In the genomic region with DNA sequence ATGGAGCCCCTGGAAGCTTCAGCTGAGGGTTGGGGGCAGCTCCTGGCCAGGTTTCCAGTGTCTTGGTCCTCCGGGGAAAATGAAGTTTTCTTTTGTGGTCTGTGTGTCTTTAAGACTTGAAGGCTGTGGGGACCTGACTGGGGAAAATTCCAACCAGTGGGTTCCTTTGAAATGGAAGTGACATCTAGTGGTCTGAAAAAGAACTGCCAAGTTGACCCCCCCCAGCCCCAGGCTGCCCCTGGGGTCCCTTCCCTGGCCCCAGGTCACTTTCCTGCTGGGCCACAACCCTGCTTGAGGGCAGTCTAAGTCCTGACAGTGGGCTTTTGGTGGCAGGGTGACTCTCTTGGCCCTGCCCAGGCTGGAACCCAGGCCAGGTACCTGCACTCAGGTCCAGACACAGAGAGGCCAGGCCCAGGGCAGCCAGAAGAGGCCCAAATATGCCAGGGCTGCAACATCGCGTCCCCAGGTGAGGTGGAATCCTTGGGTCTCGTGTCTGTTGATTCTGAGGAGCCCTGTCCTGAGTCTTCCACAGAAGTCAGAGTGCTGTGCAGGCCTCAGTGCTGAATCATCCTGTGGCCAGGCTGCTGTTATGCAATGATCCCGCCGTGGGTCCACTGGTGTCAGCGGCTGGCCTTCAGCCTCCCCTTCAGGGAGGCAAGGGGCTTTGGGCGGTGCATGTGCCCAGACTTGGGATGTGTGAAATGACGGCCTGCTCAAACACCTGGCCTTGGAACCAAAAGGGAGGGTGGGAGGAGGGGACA, we compare ENCODE assay signal across 1 cellular context.
TF ChIP-seq lines count a peak whose summit lies in the region.

No MANE protein-coding gene starts in this region.

TF ChIP-seq in K562, 482 proteins besides CTCF, POLR2A, EP300 and RAD21 (continued from another document and continues in another):
- TF ChIP-seq, protein P1, sequence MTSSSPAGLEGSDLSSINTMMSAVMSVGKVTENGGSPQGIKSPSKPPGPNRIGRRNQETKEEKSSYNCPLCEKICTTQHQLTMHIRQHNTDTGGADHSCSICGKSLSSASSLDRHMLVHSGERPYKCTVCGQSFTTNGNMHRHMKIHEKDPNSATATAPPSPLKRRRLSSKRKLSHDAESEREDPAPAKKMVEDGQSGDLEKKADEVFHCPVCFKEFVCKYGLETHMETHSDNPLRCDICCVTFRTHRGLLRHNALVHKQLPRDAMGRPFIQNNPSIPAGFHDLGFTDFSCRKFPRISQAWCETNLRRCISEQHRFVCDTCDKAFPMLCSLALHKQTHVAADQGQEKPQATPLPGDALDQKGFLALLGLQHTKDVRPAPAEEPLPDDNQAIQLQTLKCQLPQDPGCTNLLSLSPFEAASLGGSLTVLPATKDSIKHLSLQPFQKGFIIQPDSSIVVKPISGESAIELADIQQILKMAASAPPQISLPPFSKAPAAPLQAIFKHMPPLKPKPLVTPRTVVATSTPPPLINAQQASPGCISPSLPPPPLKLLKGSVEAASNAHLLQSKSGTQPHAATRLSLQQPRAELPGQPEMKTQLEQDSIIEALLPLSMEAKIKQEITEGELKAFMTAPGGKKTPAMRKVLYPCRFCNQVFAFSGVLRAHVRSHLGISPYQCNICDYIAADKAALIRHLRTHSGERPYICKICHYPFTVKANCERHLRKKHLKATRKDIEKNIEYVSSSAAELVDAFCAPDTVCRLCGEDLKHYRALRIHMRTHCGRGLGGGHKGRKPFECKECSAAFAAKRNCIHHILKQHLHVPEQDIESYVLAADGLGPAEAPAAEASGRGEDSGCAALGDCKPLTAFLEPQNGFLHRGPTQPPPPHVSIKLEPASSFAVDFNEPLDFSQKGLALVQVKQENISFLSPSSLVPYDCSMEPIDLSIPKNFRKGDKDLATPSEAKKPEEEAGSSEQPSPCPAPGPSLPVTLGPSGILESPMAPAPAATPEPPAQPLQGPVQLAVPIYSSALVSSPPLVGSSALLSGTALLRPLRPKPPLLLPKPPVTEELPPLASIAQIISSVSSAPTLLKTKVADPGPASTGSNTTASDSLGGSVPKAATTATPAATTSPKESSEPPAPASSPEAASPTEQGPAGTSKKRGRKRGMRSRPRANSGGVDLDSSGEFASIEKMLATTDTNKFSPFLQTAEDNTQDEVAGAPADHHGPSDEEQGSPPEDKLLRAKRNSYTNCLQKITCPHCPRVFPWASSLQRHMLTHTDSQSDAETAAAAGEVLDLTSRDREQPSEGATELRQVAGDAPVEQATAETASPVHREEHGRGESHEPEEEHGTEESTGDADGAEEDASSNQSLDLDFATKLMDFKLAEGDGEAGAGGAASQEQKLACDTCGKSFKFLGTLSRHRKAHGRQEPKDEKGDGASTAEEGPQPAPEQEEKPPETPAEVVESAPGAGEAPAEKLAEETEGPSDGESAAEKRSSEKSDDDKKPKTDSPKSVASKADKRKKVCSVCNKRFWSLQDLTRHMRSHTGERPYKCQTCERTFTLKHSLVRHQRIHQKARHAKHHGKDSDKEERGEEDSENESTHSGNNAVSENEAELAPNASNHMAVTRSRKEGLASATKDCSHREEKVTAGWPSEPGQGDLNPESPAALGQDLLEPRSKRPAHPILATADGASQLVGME (CRISPR knock-in tag; IDR thresholded peaks at IDR 0.05), result no peak
- TF ChIP-seq MAFF (IDR thresholded peaks at IDR 0.05; ENCODE audit: low read length), result peak; percentile 67
- no peak for TF ChIP-seq IFI16 (CRISPR knock-in tag; IDR thresholded peaks at IDR 0.05)
- no peak for TF ChIP-seq TCFL5 (CRISPR knock-in tag; conservative IDR thresholded peaks at IDR 0.05)
- no peak for TF ChIP-seq SLC30A9 (CRISPR knock-in tag; IDR thresholded peaks at IDR 0.05)
- TF ChIP-seq MYC (IDR thresholded peaks at IDR 0.05; ENCODE audit: low read depth, low read length), result no peak
- peak; percentile 56; the same call in 1 of the 2 replicates for TF ChIP-seq MYC (CRISPR knock-in tag; IDR thresholded peaks at IDR 0.05; ENCODE audit: borderline replicate concordance, low read depth)
- no peak for TF ChIP-seq GTF2F1 (IDR thresholded peaks at IDR 0.05; ENCODE audit: low read depth, low read length)
- TF ChIP-seq CBX1 (IDR thresholded peaks at IDR 0.05; ENCODE audit: low read depth), result no peak
- TF ChIP-seq CSDE1 (IDR thresholded peaks at IDR 0.05), result no peak
- TF ChIP-seq KAT7 (CRISPR knock-in tag; IDR thresholded peaks at IDR 0.05; ENCODE audit: borderline replicate concordance), result no peak
- peak; percentile 69 to 78 for TF ChIP-seq TRIM24 (IDR thresholded peaks at IDR 0.05)
- TF ChIP-seq NBN (IDR thresholded peaks at IDR 0.05; ENCODE audit: low read depth), result no peak
- TF ChIP-seq ZBTB40 (IDR thresholded peaks at IDR 0.05), result no peak
- TF ChIP-seq ZBTB40 (CRISPR knock-in tag; IDR thresholded peaks at IDR 0.05), result no peak
- no peak for TF ChIP-seq KDM4B (IDR thresholded peaks at IDR 0.05; ENCODE audit: borderline replicate concordance in 2 of 2, low read depth in 1 of 2)
- TF ChIP-seq SAFB2 (IDR thresholded peaks at IDR 0.05; ENCODE audit: borderline replicate concordance, low read depth, low read length, severe bottlenecking), result no peak
- TF ChIP-seq E2F6 (IDR thresholded peaks at IDR 0.05; ENCODE audit: borderline replicate concordance in 1 of 2, extremely low read depth in 1 of 2, insufficient read depth in 1 of 2, insufficient read length in 1 of 2, low read depth in 1 of 2, low read length in 1 of 2, poor library complexity in 1 of 2, severe bottlenecking in 1 of 2), result peak in 1 of 2 experiments; percentile 27
- TF ChIP-seq, protein P2, sequence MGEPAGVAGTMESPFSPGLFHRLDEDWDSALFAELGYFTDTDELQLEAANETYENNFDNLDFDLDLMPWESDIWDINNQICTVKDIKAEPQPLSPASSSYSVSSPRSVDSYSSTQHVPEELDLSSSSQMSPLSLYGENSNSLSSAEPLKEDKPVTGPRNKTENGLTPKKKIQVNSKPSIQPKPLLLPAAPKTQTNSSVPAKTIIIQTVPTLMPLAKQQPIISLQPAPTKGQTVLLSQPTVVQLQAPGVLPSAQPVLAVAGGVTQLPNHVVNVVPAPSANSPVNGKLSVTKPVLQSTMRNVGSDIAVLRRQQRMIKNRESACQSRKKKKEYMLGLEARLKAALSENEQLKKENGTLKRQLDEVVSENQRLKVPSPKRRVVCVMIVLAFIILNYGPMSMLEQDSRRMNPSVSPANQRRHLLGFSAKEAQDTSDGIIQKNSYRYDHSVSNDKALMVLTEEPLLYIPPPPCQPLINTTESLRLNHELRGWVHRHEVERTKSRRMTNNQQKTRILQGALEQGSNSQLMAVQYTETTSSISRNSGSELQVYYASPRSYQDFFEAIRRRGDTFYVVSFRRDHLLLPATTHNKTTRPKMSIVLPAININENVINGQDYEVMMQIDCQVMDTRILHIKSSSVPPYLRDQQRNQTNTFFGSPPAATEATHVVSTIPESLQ (CRISPR knock-in tag; IDR thresholded peaks at IDR 0.05), result peak; percentile 68; the same call in 1 of the 2 replicates
- no peak for TF ChIP-seq TCF7 (IDR thresholded peaks at IDR 0.05; ENCODE audit: borderline replicate concordance)
- no peak for TF ChIP-seq NONO (IDR thresholded peaks at IDR 0.05; ENCODE audit: low read depth in 2 of 2, low read length in 1 of 2)
- TF ChIP-seq NKRF (IDR thresholded peaks at IDR 0.05; ENCODE audit: borderline replicate concordance), result no peak
- TF ChIP-seq U2AF2 (optimal IDR thresholded peaks at IDR 0.05; ENCODE audit: low read depth, low read length), result no peak
- no peak; the same call in 1 of the 2 replicates for TF ChIP-seq SMARCC2 (IDR thresholded peaks at IDR 0.05; ENCODE audit: low read depth)
- peak; percentile 93 for TF ChIP-seq GATAD2A (IDR thresholded peaks at IDR 0.05)
- TF ChIP-seq WHSC1 (IDR thresholded peaks at IDR 0.05; ENCODE audit: low read length), result no peak
- TF ChIP-seq HDAC2 (IDR thresholded peaks at IDR 0.05), result peak; percentile 83
- no peak for TF ChIP-seq ZNF263 (CRISPR knock-in tag; IDR thresholded peaks at IDR 0.05; ENCODE audit: borderline replicate concordance)
- no peak for TF ChIP-seq ZNF589 (CRISPR knock-in tag; IDR thresholded peaks at IDR 0.05; ENCODE audit: low read depth)
- TF ChIP-seq, protein P3, sequence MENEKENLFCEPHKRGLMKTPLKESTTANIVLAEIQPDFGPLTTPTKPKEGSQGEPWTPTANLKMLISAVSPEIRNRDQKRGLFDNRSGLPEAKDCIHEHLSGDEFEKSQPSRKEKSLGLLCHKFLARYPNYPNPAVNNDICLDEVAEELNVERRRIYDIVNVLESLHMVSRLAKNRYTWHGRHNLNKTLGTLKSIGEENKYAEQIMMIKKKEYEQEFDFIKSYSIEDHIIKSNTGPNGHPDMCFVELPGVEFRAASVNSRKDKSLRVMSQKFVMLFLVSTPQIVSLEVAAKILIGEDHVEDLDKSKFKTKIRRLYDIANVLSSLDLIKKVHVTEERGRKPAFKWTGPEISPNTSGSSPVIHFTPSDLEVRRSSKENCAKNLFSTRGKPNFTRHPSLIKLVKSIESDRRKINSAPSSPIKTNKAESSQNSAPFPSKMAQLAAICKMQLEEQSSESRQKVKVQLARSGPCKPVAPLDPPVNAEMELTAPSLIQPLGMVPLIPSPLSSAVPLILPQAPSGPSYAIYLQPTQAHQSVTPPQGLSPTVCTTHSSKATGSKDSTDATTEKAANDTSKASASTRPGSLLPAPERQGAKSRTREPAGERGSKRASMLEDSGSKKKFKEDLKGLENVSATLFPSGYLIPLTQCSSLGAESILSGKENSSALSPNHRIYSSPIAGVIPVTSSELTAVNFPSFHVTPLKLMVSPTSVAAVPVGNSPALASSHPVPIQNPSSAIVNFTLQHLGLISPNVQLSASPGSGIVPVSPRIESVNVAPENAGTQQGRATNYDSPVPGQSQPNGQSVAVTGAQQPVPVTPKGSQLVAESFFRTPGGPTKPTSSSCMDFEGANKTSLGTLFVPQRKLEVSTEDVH (IDR thresholded peaks at IDR 0.05; ENCODE audit: low read depth, partially characterized antibody), result peak; percentile 29
- no peak; a peak in 1 of 4 replicates for TF ChIP-seq SRF (CRISPR knock-in tag; IDR thresholded peaks at IDR 0.05)
- no peak for TF ChIP-seq GTF2A2 (tag; IDR thresholded peaks at IDR 0.05)
